Comparison of ENCODE assay signal across 22 cellular contexts in the genomic region with DNA sequence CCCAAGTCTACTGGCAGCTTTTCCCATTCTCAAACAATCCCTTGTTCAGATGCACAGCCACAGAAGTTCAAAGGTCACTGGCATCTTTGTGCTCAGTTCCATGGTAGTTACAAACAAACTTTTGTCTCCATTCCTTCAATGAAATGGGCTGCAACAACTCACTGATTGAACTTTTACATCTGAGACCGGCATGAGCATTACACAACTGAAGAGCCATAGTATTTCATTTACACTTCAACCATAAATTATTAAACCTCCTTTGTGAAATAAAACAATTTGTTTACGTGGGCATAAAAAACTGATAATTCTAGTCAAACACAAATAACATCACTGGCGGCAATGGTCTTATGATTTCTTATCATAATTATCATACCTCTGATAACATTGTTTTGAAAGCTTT.
DNase-seq lines count a peak whose midpoint lies in the region; ATAC-seq, FAIRE-seq and TF ChIP-seq lines count a peak whose summit lies in the region.
"Had no signal": no experiment of that assay in that cellular context is flagged by ENCODE, and none has a peak within 500 bp of the region (broad histone marks: within the 10 kb centered on the region; RNA-seq: fewer than 3 reads in every experiment).

No MANE protein-coding gene starts in this region.

- TF ChIP-seq RAD21 in A549 (conservative IDR thresholded peaks at IDR 0.05 in 1 of 2, IDR thresholded peaks at IDR 0.05 in 1 of 2): no peak

- TF ChIP-seq CTCF in A549 (IDR thresholded peaks at IDR 0.05) (no peak), WTC11 (IDR thresholded peaks at IDR 0.05) (no peak), neural crest cell (conservative IDR thresholded peaks at IDR 0.05) (no peak), GM23338 (conservative IDR thresholded peaks at IDR 0.05; ENCODE audit: low read depth in 2 of 2) (no peak)

- no peaks in the 10 kb centered on the region for H3K36me3 Mint-ChIP-seq in WTC11
- H3K36me3 Mint-ChIP-seq in neural crest cell (ENCODE audit: low read depth): peaks cover 9% of the 10 kb centered on the region
- H3K36me3 Mint-ChIP-seq in GM23338 (ENCODE audit: low read depth): no peaks in the 10 kb centered on the region

- CTCF ChIA-PET in A549 (lab: Yijun Ruan, JAX): interaction anchor here (0.8 to 1.7 kb wide), 4 partner anchors 12 to 127 kb away, joined by 3 to 4 read pairs (median 3); no protein-coding TSS in a partner anchor
- CTCF ChIA-PET in WTC11 (lab: Charles Lee): interaction anchor here (1.4 kb wide), 1 partner anchor 12 kb away, joined by 4 read pairs; no protein-coding TSS in a partner anchor

- no peaks in the 10 kb centered on the region for H3K27me3 ChIP-seq in GM23338 (ENCODE audit: insufficient read depth)
- H3K27me3 ChIP-seq: foreskin keratinocyte, tibial artery had no signal

- POLR2A ChIA-PET in A549 (lab: Yijun Ruan, JAX): interaction anchor here (0.6 kb wide), 1 partner anchor 102 kb away, joined by 3 read pairs; no protein-coding TSS in a partner anchor
- POLR2A ChIA-PET in WTC11 (lab: Charles Lee): no interaction called here

- TF ChIP-seq POLR2A in A549 (IDR thresholded peaks at IDR 0.05; ENCODE audit: low read length): no peak

- H3K27me3 Mint-ChIP-seq in WTC11 (ENCODE audit: low read depth) (no peaks in the 10 kb centered on the region), neural crest cell (ENCODE audit: low read depth) (no peaks in the 10 kb centered on the region), GM23338 (ENCODE audit: insufficient read depth, low read depth, poor library complexity) (no peaks in the 10 kb centered on the region)
- H3K27me3 Mint-ChIP-seq: activated naive CD8-positive, alpha-beta T cell treated with anti-CD3 and anti-CD28 coated beads for 36 hours had no signal

- peaks cover 92% of the 10 kb centered on the region for H3K79me2 ChIP-seq in GM23338 (replicated peaks; ENCODE audit: insufficient read depth)

- DNase-seq in A549 (ENCODE audit: low read depth in 1 of 2, low spot score in 1 of 2) (no peak), WTC11 (ENCODE audit: low spot score) (no peak), hippocampal formation (lab: John Stamatoyannopoulos, UW) (peak; percentile 22 to 88), neural crest cell (ENCODE audit: low read depth, low spot score) (peak; percentile 19), AG08395 (ENCODE audit: low spot score) (no peak), epidermal melanocyte (ENCODE audit: insufficient read length, low spot score) (no peak), GM23338 (ENCODE audit: low spot score) (no peak)
- DNase-seq in stimulated activated CD4-positive, alpha-beta T cell treated with anti-CD3 and anti-CD28 coated beads, Interleukin-4, amount 100 ng/mL, for 24 hours: no peak
- DNase-seq: 8988T; activated CD4-positive, alpha-beta memory T cell treated with anti-CD3 and anti-CD28 coated beads for 36 hours; activated naive CD8-positive, alpha-beta T cell treated with anti-CD3 and anti-CD28 coated beads for 36 hours; activated T-cell treated with anti-CD3 and anti-CD28 coated beads, Interleukin-2, amount 50 U/mL, for 4 hours; DMS79; effector memory CD8-positive, alpha-beta T cell; foreskin keratinocyte; HFFc6; NCI-H748 treated with DMSO at 0.1 percent for 48 hours; tibial artery had no signal

- peaks cover 33% of the 10 kb centered on the region for H3K4me1 ChIP-seq in A549
- H3K4me1 ChIP-seq in GM23338 (ENCODE audit: insufficient read depth): peaks cover 45% of the 10 kb centered on the region
- H3K4me1 ChIP-seq: foreskin keratinocyte had no signal

- H3K9me2 ChIP-seq in GM23338 (ENCODE audit: insufficient read depth): no peaks in the 10 kb centered on the region

- H3K4me1 Mint-ChIP-seq in WTC11 (peaks cover 60% of the 10 kb centered on the region), neural crest cell (peaks cover 75% of the 10 kb centered on the region), GM23338 (peaks cover 55% of the 10 kb centered on the region)
- H3K4me1 Mint-ChIP-seq: memory B cell had no signal

- H4K20me1 ChIP-seq in GM23338 (replicated peaks; ENCODE audit: insufficient read depth): no peaks in the 10 kb centered on the region

- H3K36me3 ChIP-seq in GM23338 (ENCODE audit: insufficient read depth): no peaks in the 10 kb centered on the region
- H3K36me3 ChIP-seq: tibial artery had no signal

- FAIRE-seq in A549 (lab: Jason Lieb, UNC): no peak

- H3K4me3 ChIP-seq in A549 (no peak overlapping the region), GM23338 (no peak overlapping the region)
- H3K4me3 ChIP-seq: skin epidermis, tibial artery had no signal

- H3K27ac ChIP-seq in A549 (no peak overlapping the region), GM23338 (ENCODE audit: low read depth) (no peak overlapping the region)
- H3K27ac ChIP-seq: foreskin keratinocyte, skin epidermis, tibial artery had no signal

- H3K9me3 ChIP-seq in A549: no peaks in the 10 kb centered on the region
- H3K9me3 ChIP-seq: tibial artery had no signal

- H3K27ac Mint-ChIP-seq in WTC11: no peak overlapping the region
- peak overlapping the region; percentile 91 for H3K27ac Mint-ChIP-seq in neural crest cell (ENCODE audit: unreplicated experiment)
- H3K27ac Mint-ChIP-seq in GM23338: no peak overlapping the region
- H3K27ac Mint-ChIP-seq: activated CD4-positive, alpha-beta memory T cell treated with anti-CD3 and anti-CD28 coated beads for 36 hours; activated naive CD8-positive, alpha-beta T cell treated with anti-CD3 and anti-CD28 coated beads for 36 hours; CD14-positive monocyte; effector memory CD8-positive, alpha-beta T cell; HFFc6; memory B cell had no signal

- H3K4me2 ChIP-seq in A549 (peak overlapping the region; percentile 22; the same call in 2 of the 3 replicates), GM23338 (no peak overlapping the region)

- H3K9me3 Mint-ChIP-seq in WTC11 (no peaks in the 10 kb centered on the region), neural crest cell (no peaks in the 10 kb centered on the region), GM23338 (no peaks in the 10 kb centered on the region)
- H3K9me3 Mint-ChIP-seq: activated CD4-positive, alpha-beta memory T cell treated with anti-CD3 and anti-CD28 coated beads for 36 hours; activated naive CD8-positive, alpha-beta T cell treated with anti-CD3 and anti-CD28 coated beads for 36 hours; activated T-cell treated with anti-CD3 and anti-CD28 coated beads, Interleukin-2, amount 50 U/mL, for 4 hours; effector memory CD8-positive, alpha-beta T cell; HFFc6; memory B cell had no signal

- H3K4me3 Mint-ChIP-seq in WTC11: no peak overlapping the region
- peak overlapping the region; percentile 79 for H3K4me3 Mint-ChIP-seq in neural crest cell
- no peak overlapping the region for H3K4me3 Mint-ChIP-seq in GM23338
- H3K4me3 Mint-ChIP-seq: activated CD4-positive, alpha-beta memory T cell treated with anti-CD3 and anti-CD28 coated beads for 36 hours; activated naive CD8-positive, alpha-beta T cell treated with anti-CD3 and anti-CD28 coated beads for 36 hours; activated T-cell treated with anti-CD3 and anti-CD28 coated beads, Interleukin-2, amount 50 U/mL, for 4 hours; CD14-positive monocyte; effector memory CD8-positive, alpha-beta T cell; HFFc6; memory B cell had no signal

- no peak for TF ChIP-seq EP300 in A549 (IDR thresholded peaks at IDR 0.05)

- H2AFZ ChIP-seq in GM23338: no peak overlapping the region

- ATAC-seq in A549 (no peak), WTC11 (no peak), GM23338 (no peak; the same call in 2 of the 3 replicates)
- ATAC-seq: activated T-cell treated with anti-CD3 and anti-CD28 coated beads, Interleukin-2, amount 50 U/mL, for 4 hours; effector memory CD8-positive, alpha-beta T cell; foreskin keratinocyte; SK-N-SH treated with all-trans-retinoic acid at 6 μM for 48 hours had no signal

- 66% methylated on average over 3 of the region's 3 CpGs for WGBS in A549 (ENCODE audit: missing lambda C conversion rate)

- H3F3A ChIP-seq in GM23338 (replicated peaks; ENCODE audit: low read depth): no peaks in the 10 kb centered on the region

TF ChIP-seq in A549, 52 proteins besides CTCF, POLR2A, EP300 and RAD21:
- TF ChIP-seq FOSL2 (IDR thresholded peaks at IDR 0.05): no peak
- no peak for TF ChIP-seq FOSL2 (CRISPR knock-in tag; IDR thresholded peaks at IDR 0.05)
- no peak for TF ChIP-seq EHF (CRISPR knock-in tag; IDR thresholded peaks at IDR 0.05)
- TF ChIP-seq ZC3H11A (IDR thresholded peaks at IDR 0.05): no peak
TF ChIP-seq in A549: peak in this region for 0.

TF ChIP-seq in WTC11, 78 proteins besides CTCF, POLR2A, EP300 and RAD21:
- TF ChIP-seq GABPB1 (CRISPR knock-in tag; IDR thresholded peaks at IDR 0.05): peak; percentile 61
- TF ChIP-seq, protein P1, sequence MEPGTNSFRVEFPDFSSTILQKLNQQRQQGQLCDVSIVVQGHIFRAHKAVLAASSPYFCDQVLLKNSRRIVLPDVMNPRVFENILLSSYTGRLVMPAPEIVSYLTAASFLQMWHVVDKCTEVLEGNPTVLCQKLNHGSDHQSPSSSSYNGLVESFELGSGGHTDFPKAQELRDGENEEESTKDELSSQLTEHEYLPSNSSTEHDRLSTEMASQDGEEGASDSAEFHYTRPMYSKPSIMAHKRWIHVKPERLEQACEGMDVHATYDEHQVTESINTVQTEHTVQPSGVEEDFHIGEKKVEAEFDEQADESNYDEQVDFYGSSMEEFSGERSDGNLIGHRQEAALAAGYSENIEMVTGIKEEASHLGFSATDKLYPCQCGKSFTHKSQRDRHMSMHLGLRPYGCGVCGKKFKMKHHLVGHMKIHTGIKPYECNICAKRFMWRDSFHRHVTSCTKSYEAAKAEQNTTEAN (CRISPR knock-in tag; IDR thresholded peaks at IDR 0.05): no peak

TF ChIP-seq in GM23338, 12 proteins besides CTCF, POLR2A, EP300 and RAD21 (continues in another document):
- TF ChIP-seq POLR2AphosphoS5 (IDR thresholded peaks at IDR 0.05; ENCODE audit: low read depth) (no peak), ZNF114 (CRISPR knock-in tag; IDR thresholded peaks at IDR 0.05) (no peak), STAT1 (IDR thresholded peaks at IDR 0.05; ENCODE audit: unreplicated experiment) (no peak)

Comparison
In these comparisons a context has a peak if more than half of its experiments do, and no peak if none do; other contexts are left out.
1. DNase-seq: peak in hippocampal formation (2 of 2) and neural crest cell (single experiment); none in A549 (0 of 2), WTC11 (single experiment), stimulated activated CD4-positive, alpha-beta T cell treated with anti-CD3 and anti-CD28 coated beads, Interleukin-4, amount 100 ng/mL, for 24 hours (single experiment), AG08395 (single experiment), epidermal melanocyte (single experiment) and GM23338 (single experiment).